Comparison of ENCODE assay signal across 8 cellular contexts in genomic region chr13:20118268-20119140, GRCh38. TPM values are rescaled to one million over a fixed set of nuclear protein-coding genes. Genes with fewer than 3 reads are reported as not detected.
DNase-seq lines count a peak whose midpoint lies in the region; ATAC-seq, FAIRE-seq and TF ChIP-seq lines count a peak whose summit lies in the region.

No MANE protein-coding gene starts in this region.

- H4K20me1 ChIP-seq in DND-41 (ENCODE audit: insufficient read depth, low read length) (no peaks in the 10 kb centered on the region), HCT116 (ENCODE audit: insufficient read depth) (no peaks in the 10 kb centered on the region)

- TF ChIP-seq POLR2A in HCT116 (IDR thresholded peaks at IDR 0.05; ENCODE audit: borderline replicate concordance, extremely low read depth, insufficient read depth, insufficient read length) = no peak
- TF ChIP-seq POLR2A in breast epithelium (IDR thresholded peaks at IDR 0.05) = no peak

- DNase-seq in DND-41 (peak; percentile 75), HCT116 (ENCODE audit: low read depth, low spot score) (no peak), SW480 (ENCODE audit: low spot score) (peak; percentile 63), breast epithelium (ENCODE audit: low spot score in 2 of 2) (no peak), iris pigment epithelial cell (ENCODE audit: low read depth) (peak; percentile 34), GM19239 (ENCODE audit: insufficient read length, low spot score) (no peak)
- DNase-seq in stimulated activated CD4-positive, alpha-beta T cell treated with anti-CD3 and anti-CD28 coated beads, Interleukin-15, amount 100 ng/mL, for 24 hours = peak; percentile 41

- no peak for TF ChIP-seq RAD21 in HCT116 (IDR thresholded peaks at IDR 0.05; ENCODE audit: low read depth)

- RAD21 ChIA-PET in HCT116 (lab: Charles Lee; ENCODE audit: low non-redundant PET in 1 of 2, low total read pairs in 2 of 2, uncharacterized antibody in 2 of 2, unreplicated experiment in 2 of 2) = interaction anchor here in 1 of 2 experiments (1.3 kb wide), 1 partner anchor 42 kb away, joined by 5 read pairs; the partner anchor contains the start of gene GJA3

- H3K9me3 ChIP-seq in DND-41 (ENCODE audit: insufficient read depth, low read length, severe bottlenecking) (no peaks in the 10 kb centered on the region), HCT116 (ENCODE audit: control insufficient read depth in 1 of 2, insufficient read depth in 1 of 2, low read depth in 1 of 2, low read length in 2 of 2) (no peaks in the 10 kb centered on the region), breast epithelium (no peaks in the 10 kb centered on the region)

- TF ChIP-seq CTCF in DND-41 (IDR thresholded peaks at IDR 0.05; ENCODE audit: borderline replicate concordance, extremely low read depth, low read length, poor library complexity, severe bottlenecking) (no peak), HCT116 (IDR thresholded peaks at IDR 0.05 in 2 of 3, conservative IDR thresholded peaks at IDR 0.05 in 1 of 3; ENCODE audit: borderline replicate concordance in 1 of 3, insufficient read depth in 1 of 3, low read depth in 2 of 3, low read length in 2 of 3) (no peak; a peak in 1 of 6 replicates), breast epithelium (IDR thresholded peaks at IDR 0.05) (no peak)

- POLR2A ChIA-PET in HCT116 (lab: Charles Lee) = interaction anchor here (0.7 to 2.6 kb wide), 4 partner anchors 9 to 45 kb away, joined by 3 to 13 read pairs (median 4); no protein-coding TSS in a partner anchor

- H3K27ac ChIP-seq in DND-41 (ENCODE audit: low read length) (peak overlapping the region; percentile 86), HCT116 (ENCODE audit: low read depth, low read length) (peak overlapping the region; percentile 73), breast epithelium (peak overlapping the region; percentile 61 to 80)

- H3K79me2 ChIP-seq in DND-41 (ENCODE audit: insufficient read depth, low read length) = peaks cover 2% of the 10 kb centered on the region; the same call in 1 of the 2 replicates
- H3K79me2 ChIP-seq in HCT116 (ENCODE audit: insufficient read depth, low read length) = no peaks in the 10 kb centered on the region

- H3K27me3 ChIP-seq in DND-41 (ENCODE audit: insufficient read depth, low read length, poor library complexity) (no peaks in the 10 kb centered on the region), HCT116 (ENCODE audit: insufficient read depth, low read length) (no peaks in the 10 kb centered on the region), breast epithelium (no peaks in the 10 kb centered on the region)

- CTCF ChIA-PET in HCT116 (lab: Charles Lee) = interaction anchor here (0.5 to 1.1 kb wide), 2 partner anchors 10 to 407 kb away, joined by 3 to 13 read pairs; partner anchors contain the start of gene CRYL1

- peak; percentile 33; the same call in 1 of the 3 replicates for ATAC-seq in DND-41 (ENCODE audit: insufficient read depth, low read depth)
- ATAC-seq in HCT116 = peak; percentile 56
- no peak for ATAC-seq in GM18520 (IDR thresholded peaks at IDR 0.05; ENCODE audit: unreplicated experiment)

- no peak for FAIRE-seq in GM19239 (lab: Jason Lieb, UNC)

- H3K9me2 ChIP-seq in HCT116 (ENCODE audit: insufficient read depth) = no peaks in the 10 kb centered on the region

- BruUV-seq in HCT116 (replicated peaks; lab: Mats Ljungman, UMichigan) = no TSS peak

- H3K36me3 ChIP-seq in DND-41 (ENCODE audit: insufficient read depth, low read length) = no peaks in the 10 kb centered on the region
- H3K36me3 ChIP-seq in HCT116 (ENCODE audit: control insufficient read depth in 1 of 2, insufficient read depth in 2 of 2, low read length in 2 of 2) = no peaks in the 10 kb centered on the region
- H3K36me3 ChIP-seq in breast epithelium = no peaks in the 10 kb centered on the region

- intact Hi-C loops in HCT116 (cut with micrococcal nuclease) = no loop called here
- intact Hi-C loops in breast epithelium (cut with DNase I; ENCODE audit: low total_unique reads) = no loop called here

- peak overlapping the region; percentile 67 for H3K9ac ChIP-seq in DND-41 (ENCODE audit: low read depth, low read length)
- H3K9ac ChIP-seq in HCT116 (ENCODE audit: low read length) = peak overlapping the region; percentile 60

- peak overlapping the region; percentile 82 for H3K4me2 ChIP-seq in DND-41 (ENCODE audit: insufficient read depth, low read length)
- H3K4me2 ChIP-seq in HCT116 (ENCODE audit: low read length) = peak overlapping the region; percentile 96

- H3K4me1 ChIP-seq in DND-41 (ENCODE audit: insufficient read depth, low read length) (peaks cover 28% of the 10 kb centered on the region), HCT116 (ENCODE audit: control insufficient read depth in 1 of 2, insufficient read depth in 2 of 2, low read length in 2 of 2) (peaks cover 5 to 44% of the 10 kb centered on the region in 2 experiments; a peak in 3 of 4 replicates), breast epithelium (no peaks in the 10 kb centered on the region)

- H2AFZ ChIP-seq in DND-41 (ENCODE audit: low read depth, low read length) = peak overlapping the region; percentile 67
- peak overlapping the region; percentile 32 for H2AFZ ChIP-seq in HCT116 (ENCODE audit: low read depth, low read length, poor library complexity, severe bottlenecking)

- H3K4me3 ChIP-seq in DND-41 (ENCODE audit: low read depth in 1 of 2, low read length in 2 of 2) (peak overlapping the region; percentile 57 to 81; a peak in 3 of 4 replicates), HCT116 (replicated peaks in 1 of 2; ENCODE audit: low read depth in 1 of 2, low read length in 2 of 2) (peak overlapping the region; percentile 51 to 65), breast epithelium (peak overlapping the region; percentile 71 to 84 (median 73))

TF ChIP-seq in HCT116, 20 proteins besides CTCF, POLR2A, EP300 and RAD21:
- no peak for TF ChIP-seq POLR2AphosphoS5 (IDR thresholded peaks at IDR 0.05; ENCODE audit: low read depth, low read length)
- TF ChIP-seq YY1 (IDR thresholded peaks at IDR 0.05; ENCODE audit: extremely low read depth, insufficient replicate concordance, low read depth, low read length) = no peak
- no peak for TF ChIP-seq CEBPB (IDR thresholded peaks at IDR 0.05; ENCODE audit: low read depth)
- TF ChIP-seq TCF7L2 (IDR thresholded peaks at IDR 0.05; ENCODE audit: borderline replicate concordance, extremely low read depth, insufficient read depth, insufficient read length) = no peak
- TF ChIP-seq ZFX (IDR thresholded peaks at IDR 0.05) = peak; percentile 34; the same call in 1 of the 2 replicates
- no peak for TF ChIP-seq FOSL1 (IDR thresholded peaks at IDR 0.05; ENCODE audit: low read depth)
- TF ChIP-seq ZNF274 (IDR thresholded peaks at IDR 0.05; ENCODE audit: low read depth, low read length) = no peak
- TF ChIP-seq ATF3 (IDR thresholded peaks at IDR 0.05) = no peak
- 0 out of 2 replicates have a peak, but pooled peaks have one; percentile 29 for TF ChIP-seq MAX (IDR thresholded peaks at IDR 0.05)
TF ChIP-seq in HCT116: peak in this region for 2.

RNA-seq across cellular contexts. Expression of gene GJA3, which starts 42.3 kb away (rescaled TPM):
- total RNA-seq in HCT116 (2021; ENCODE audit: unreplicated experiment) = 8.0 TPM
- polyA plus RNA-seq in HCT116 (2012) = 2.7 and 3.2 TPM in 2 replicates
- under 1 TPM in 1 of 3 donors, not detected in 2; 0.29 TPM for total RNA-seq in breast epithelium

Comparison
In these comparisons a context has a peak if more than half of its experiments do, and no peak if none do; other contexts are left out.
1. DNase-seq: peak in DND-41 (single experiment), SW480 (single experiment), iris pigment epithelial cell (single experiment) and stimulated activated CD4-positive, alpha-beta T cell treated with anti-CD3 and anti-CD28 coated beads, Interleukin-15, amount 100 ng/mL, for 24 hours (single experiment); none in HCT116 (single experiment), breast epithelium (0 of 2) and GM19239 (single experiment).
2. Peak in every context shown above with its lines, with median percentiles within 50 percentile points of each other: H3K27ac ChIP-seq and H3K4me3 ChIP-seq.